In genomic region chr6:39389372-39389767, GRCh38 we compare ENCODE assay signal across 11 cellular contexts.
A peak's percentile ranks its signal among the peaks of the same experiment; 100 is the strongest.
DNase-seq lines count a peak whose midpoint lies in the region; ATAC-seq and TF ChIP-seq lines count a peak whose summit lies in the region.
"Had no signal": no experiment of that assay in that cellular context is flagged by ENCODE, and none has a peak within 500 bp of the region (broad histone marks: within the 10 kb centered on the region; RNA-seq: fewer than 3 reads in every experiment).

No MANE protein-coding gene starts in this region.

- TF ChIP-seq POLR2A in gastroesophageal sphincter (IDR thresholded peaks at IDR 0.05) = no peak

- no peak overlapping the region for H3K27ac ChIP-seq in HEK293 (ENCODE audit: extremely low read depth, low read depth, low read length)
- no peak overlapping the region for H3K27ac ChIP-seq in gastroesophageal sphincter
- H3K27ac ChIP-seq: neutrophil had no signal

- H3K4me1 ChIP-seq in HEK293 (ENCODE audit: control insufficient read depth, insufficient read depth, low read length) (no peaks in the 10 kb centered on the region), gastroesophageal sphincter (peaks cover 0 to 20% (median 2%) of the 10 kb centered on the region in 3 donors)

- H3K9me3 ChIP-seq in HEK293 (ENCODE audit: control insufficient read depth, insufficient read depth, low read depth, low read length) (no peaks in the 10 kb centered on the region), gastroesophageal sphincter (no peaks in the 10 kb centered on the region)
- H3K9me3 ChIP-seq: neutrophil had no signal

- peak; percentile 14 for TF ChIP-seq CTCF in Calu3 (IDR thresholded peaks at IDR 0.05; ENCODE audit: unreplicated experiment)
- no peak for TF ChIP-seq CTCF in HEK293 (tag by site-specific recombination; IDR thresholded peaks at IDR 0.05)
- TF ChIP-seq CTCF in cardiac fibroblast (IDR thresholded peaks at IDR 0.05; ENCODE audit: low read depth, low read length) = peak; percentile 25
- TF ChIP-seq CTCF in gastroesophageal sphincter (IDR thresholded peaks at IDR 0.05) = peak in 1 of 4 experiments; percentile 25

- no peaks in the 10 kb centered on the region for H3K9me3 Mint-ChIP-seq in Calu3 (ENCODE audit: low read depth, unreplicated experiment)

- no peak overlapping the region for H3K4me3 Mint-ChIP-seq in Calu3 (ENCODE audit: low read depth, unreplicated experiment)

- 59 to 73% methylated on average over 2 to 4 of the region's 4 CpGs for WGBS in gastroesophageal sphincter (ENCODE audit: low coverage in 1 of 2), 2 donors

- intact Hi-C loops in Calu3 (cut with micrococcal nuclease; ENCODE audit: unreplicated experiment) = no loop called here

- ATAC-seq in gastroesophageal sphincter = no peak
- no peak for ATAC-seq in HG03095 (IDR thresholded peaks at IDR 0.05; ENCODE audit: unreplicated experiment)

- H3K27ac Mint-ChIP-seq in Calu3 (ENCODE audit: unreplicated experiment) = no peak overlapping the region

- POLR2A ChIA-PET in HEK293 (lab: Yijun Ruan, JAX) = no interaction called here

- H3K4me3 ChIP-seq in HEK293 (ENCODE audit: low read depth, low read length) (no peak overlapping the region), cardiac fibroblast (replicated peaks in 1 of 2; ENCODE audit: low read depth in 2 of 2, low read length in 2 of 2) (no peak overlapping the region), gastroesophageal sphincter (no peak overlapping the region)

- no peak for TF ChIP-seq EP300 in gastroesophageal sphincter (IDR thresholded peaks at IDR 0.05)

- peaks cover 90% of the 10 kb centered on the region for H3K27me3 Mint-ChIP-seq in Calu3 (ENCODE audit: unreplicated experiment)

- no peaks in the 10 kb centered on the region for H3K36me3 Mint-ChIP-seq in Calu3 (ENCODE audit: insufficient read depth, unreplicated experiment)

- DNase-seq in Calu3 (no peak), cardiac fibroblast (ENCODE audit: low read depth in 2 of 2) (peak; percentile 27 to 37), lung microvascular endothelial cell (ENCODE audit: low read depth in 2 of 2) (peak; percentile 28 to 48), LoVo (ENCODE audit: low spot score) (no peak), C1 segment of cervical spinal cord (lab: John Stamatoyannopoulos, UW) (no peak)
- DNase-seq: activated CD4-positive, alpha-beta T cell treated with anti-CD3 and anti-CD28 coated beads, Interleukin-2, amount 50 U/mL, for 1 hour; NCI-H1436 treated with DMSO at 0.1 percent for 48 hours had no signal

- H3K27me3 ChIP-seq in gastroesophageal sphincter = no peaks in the 10 kb centered on the region

- BruUV-seq in Calu3 (replicated peaks; lab: Mats Ljungman, UMichigan) = no TSS peak

- H3K4me1 Mint-ChIP-seq in Calu3 (ENCODE audit: low read depth, unreplicated experiment) = no peaks in the 10 kb centered on the region

- CTCF ChIA-PET in Calu3 (lab: Charles Lee) = no interaction called here
- CTCF ChIA-PET in HEK293 (lab: Yijun Ruan, JAX) = interaction anchor here (0.9 to 1.6 kb wide), 7 partner anchors 10 to 477 kb away, joined by 3 to 6 read pairs (median 4); no protein-coding TSS in a partner anchor

- H3K36me3 ChIP-seq in HEK293 (ENCODE audit: control insufficient read depth in 2 of 2, insufficient read depth in 1 of 2, low read length in 2 of 2) (no peaks in the 10 kb centered on the region), gastroesophageal sphincter (no peaks in the 10 kb centered on the region)
- H3K36me3 ChIP-seq: neutrophil had no signal

TF ChIP-seq in HEK293, 187 proteins besides CTCF, POLR2A, EP300 and RAD21:
- TF ChIP-seq ZNF571 (tag by site-specific recombination; IDR thresholded peaks at IDR 0.05) (no peak), ZNF558 (tag by site-specific recombination; IDR thresholded peaks at IDR 0.05) (no peak), ZIC2 (tag by site-specific recombination; IDR thresholded peaks at IDR 0.05) (no peak), ZNF654 (tag by site-specific recombination; IDR thresholded peaks at IDR 0.05; ENCODE audit: low read depth) (0 out of 2 replicates have a peak, but pooled peaks have one; percentile 8), SP2 (tag by site-specific recombination; IDR thresholded peaks at IDR 0.05) (no peak)

Comparison
In these comparisons a context has a peak if more than half of its experiments do, and no peak if none do; other contexts are left out.
1. DNase-seq: peak in cardiac fibroblast (2 of 2) and lung microvascular endothelial cell (2 of 2); none in Calu3 (single experiment), LoVo (single experiment) and C1 segment of cervical spinal cord (0 of 14).